In genomic region chr15:70556804-70557203, GRCh38 we compare ENCODE assay signal across 17 cellular contexts.
DNase-seq lines count a peak whose midpoint lies in the region; ATAC-seq and TF ChIP-seq lines count a peak whose summit lies in the region.
"Had no signal": no experiment of that assay in that cellular context is flagged by ENCODE, and none has a peak within 500 bp of the region (broad histone marks: within the 10 kb centered on the region; RNA-seq: fewer than 3 reads in every experiment).

No MANE protein-coding gene starts in this region.

- H3K79me2 ChIP-seq in GM23338 (replicated peaks; ENCODE audit: insufficient read depth): no peaks in the 10 kb centered on the region

- H2BK5ac ChIP-seq in neuronal stem cell (ENCODE audit: low read length): no peak overlapping the region

- H3K36me3 Mint-ChIP-seq in CD8-positive, alpha-beta T cell: no peaks in the 10 kb centered on the region
- H3K36me3 Mint-ChIP-seq in GM23338 (ENCODE audit: low read depth) (no peaks in the 10 kb centered on the region), T-helper 17 cell (ENCODE audit: low read depth) (no peaks in the 10 kb centered on the region)
- H3K36me3 Mint-ChIP-seq: CD4-positive, alpha-beta memory T cell; IgD-negative memory B cell had no signal

- no peaks in the 10 kb centered on the region for H3K27me3 ChIP-seq in CD8-positive, alpha-beta T cell (ENCODE audit: insufficient read depth, low read length)
- H3K27me3 ChIP-seq in GM23338 (ENCODE audit: insufficient read depth): no peaks in the 10 kb centered on the region
- H3K27me3 ChIP-seq in neuronal stem cell (ENCODE audit: control insufficient read depth in 3 of 3, insufficient read depth in 3 of 3, low read depth in 1 of 3, low read length in 3 of 3): peaks cover 0 to 7% (median 0%) of the 10 kb centered on the region in 3 experiments

- TF ChIP-seq CTCF in CD8-positive, alpha-beta T cell (IDR thresholded peaks at IDR 0.05): no peak
- no peak for TF ChIP-seq CTCF in GM23338 (conservative IDR thresholded peaks at IDR 0.05; ENCODE audit: low read depth in 2 of 2)

- H3K4me1 ChIP-seq in CD8-positive, alpha-beta T cell (ENCODE audit: insufficient read depth, low read length): peaks cover 67% of the 10 kb centered on the region
- H3K4me1 ChIP-seq in GM23338 (ENCODE audit: insufficient read depth): no peaks in the 10 kb centered on the region
- H3K4me1 ChIP-seq in neuronal stem cell (ENCODE audit: control insufficient read depth in 2 of 2, insufficient read depth in 1 of 2, low read depth in 1 of 2, low read length in 2 of 2): peaks cover 0 to 14% of the 10 kb centered on the region in 2 donors
- H3K4me1 ChIP-seq: Caco-2 had no signal

- H3K4me1 Mint-ChIP-seq in CD8-positive, alpha-beta T cell (ENCODE audit: low read depth): peaks cover 3% of the 10 kb centered on the region
- H3K4me1 Mint-ChIP-seq in GM23338 (no peaks in the 10 kb centered on the region), T-helper 17 cell (peaks cover 14% of the 10 kb centered on the region)

- no peaks in the 10 kb centered on the region for H4K20me1 ChIP-seq in GM23338 (replicated peaks; ENCODE audit: insufficient read depth)

- no peak overlapping the region for H4K91ac ChIP-seq in neuronal stem cell (ENCODE audit: low read depth, low read length, poor library complexity)

- no peaks in the 10 kb centered on the region for H3F3A ChIP-seq in GM23338 (replicated peaks; ENCODE audit: low read depth)

- no peak overlapping the region for H3K27ac Mint-ChIP-seq in CD8-positive, alpha-beta T cell
- no peak overlapping the region for H3K27ac Mint-ChIP-seq in GM23338
- H3K27ac Mint-ChIP-seq in T-helper 17 cell: no peak overlapping the region
- H3K27ac Mint-ChIP-seq: B cell; CD4-positive, alpha-beta memory T cell; HFFc6; IgD-negative memory B cell had no signal

- no peak overlapping the region for H3K18ac ChIP-seq in neuronal stem cell (ENCODE audit: low read length)

- no peaks in the 10 kb centered on the region for H3K27me3 Mint-ChIP-seq in CD8-positive, alpha-beta T cell (ENCODE audit: low read depth)
- H3K27me3 Mint-ChIP-seq in GM23338 (ENCODE audit: insufficient read depth, low read depth, poor library complexity) (no peaks in the 10 kb centered on the region), T-helper 17 cell (no peaks in the 10 kb centered on the region)
- H3K27me3 Mint-ChIP-seq: CD4-positive, alpha-beta memory T cell; IgD-negative memory B cell had no signal

- H3K23ac ChIP-seq in neuronal stem cell (ENCODE audit: low read depth, low read length, poor library complexity): no peak overlapping the region

- intact Hi-C loops in CD8-positive, alpha-beta T cell (cut with DNase I, micrococcal nuclease): loop anchor here in 1 of 2 experiments (5.0 kb wide), 1 partner anchor 45 kb away; no protein-coding TSS in a partner anchor

- no peak overlapping the region for H2BK15ac ChIP-seq in neuronal stem cell (ENCODE audit: low read length)

- H3K14ac ChIP-seq in neuronal stem cell (ENCODE audit: low read length): no peak overlapping the region

- no peak overlapping the region for H3K4me3 Mint-ChIP-seq in CD8-positive, alpha-beta T cell
- no peak overlapping the region for H3K4me3 Mint-ChIP-seq in GM23338
- H3K4me3 Mint-ChIP-seq in T-helper 17 cell: no peak overlapping the region
- H3K4me3 Mint-ChIP-seq: B cell; CD4-positive, alpha-beta memory T cell; HFFc6; IgD-negative memory B cell had no signal

- no peak overlapping the region for H3K9ac ChIP-seq in neuronal stem cell (ENCODE audit: low read depth, low read length, poor library complexity)

- no peak overlapping the region for H4K8ac ChIP-seq in neuronal stem cell (ENCODE audit: low read depth, low read length)

- H3K4me2 ChIP-seq in GM23338: no peak overlapping the region
- H3K4me2 ChIP-seq in neuronal stem cell (ENCODE audit: insufficient read depth, low read length, poor library complexity, severe bottlenecking): no peak overlapping the region

- peak; percentile 27 for ATAC-seq in CD8-positive, alpha-beta T cell
- no peak for ATAC-seq in GM23338
- ATAC-seq in T-helper 17 cell: peak; percentile 26
- ATAC-seq: GM12878 had no signal

- no peak overlapping the region for H3K4me3 ChIP-seq in CD8-positive, alpha-beta T cell (ENCODE audit: low read depth, low read length)
- H3K4me3 ChIP-seq in GM23338: no peak overlapping the region
- H3K4me3 ChIP-seq in neuronal stem cell (ENCODE audit: low read length in 2 of 2): no peak overlapping the region
- H3K4me3 ChIP-seq: GM12878 had no signal

- DNase-seq in CD8-positive, alpha-beta T cell: peak in 3 of 7 experiments; percentile 39 to 48 (median 47)
- DNase-seq in GM23338 (ENCODE audit: low spot score): no peak
- DNase-seq in T-helper 17 cell: no peak
- DNase-seq in neuronal stem cell (ENCODE audit: low spot score): no peak
- DNase-seq in NCI-H1417 treated with DMSO at 0.1 percent for 48 hours (lab: John Stamatoyannopoulos, UW): no peak
- DNase-seq in substantia nigra (lab: John Stamatoyannopoulos, UW): no peak
- no peak for DNase-seq in activated CD4-positive, alpha-beta T cell treated with anti-CD3 and anti-CD28 coated beads for 1 hour
- DNase-seq: C1 segment of cervical spinal cord; Caco-2; CD4-positive, alpha-beta memory T cell; DMS79; GOT3; HCEC 1CT; HFFc6 had no signal

- no peak overlapping the region for H2BK12ac ChIP-seq in neuronal stem cell (ENCODE audit: low read length)

- CTCF ChIA-PET in CD8-positive, alpha-beta T cell (lab: Charles Lee): interaction anchor here (0.9 to 1.3 kb wide), 5 partner anchors 21 to 166 kb away, joined by 3 to 6 read pairs (median 3); no protein-coding TSS in a partner anchor

- WGBS in neuronal stem cell (ENCODE audit: extremely low coverage in 2 of 2, insufficient read length in 2 of 2, insufficient replicate concordance in 1 of 2), 2 donors: no CpG with 5 or more reads among the region's 7 CpGs

- no peaks in the 10 kb centered on the region for H3K9me2 ChIP-seq in GM23338 (ENCODE audit: insufficient read depth)

- H2AFZ ChIP-seq in GM23338 (peak overlapping the region; percentile 14; the same call in 1 of the 2 replicates), neuronal stem cell (ENCODE audit: low read length) (peak overlapping the region; percentile 55)

- no peak overlapping the region for H2AK5ac ChIP-seq in neuronal stem cell (ENCODE audit: low read depth, low read length)

- no peaks in the 10 kb centered on the region for H3K9me3 Mint-ChIP-seq in CD8-positive, alpha-beta T cell
- no peaks in the 10 kb centered on the region for H3K9me3 Mint-ChIP-seq in GM23338
- H3K9me3 Mint-ChIP-seq: HFFc6 had no signal

- no peak overlapping the region for H3K4ac ChIP-seq in neuronal stem cell (ENCODE audit: low read length)

- H3K36me3 ChIP-seq in CD8-positive, alpha-beta T cell (ENCODE audit: insufficient read depth, low read length): no peaks in the 10 kb centered on the region
- H3K36me3 ChIP-seq in GM23338 (ENCODE audit: insufficient read depth): no peaks in the 10 kb centered on the region
- peaks cover 0 to 3% of the 10 kb centered on the region in 2 donors for H3K36me3 ChIP-seq in neuronal stem cell (replicated peaks in 1 of 2; ENCODE audit: control insufficient read depth in 2 of 2, insufficient read depth in 2 of 2, low read length in 2 of 2)

- H2BK120ac ChIP-seq in neuronal stem cell (ENCODE audit: low read depth, low read length): no peak overlapping the region

- peaks cover 4% of the 10 kb centered on the region for H3K79me1 ChIP-seq in neuronal stem cell (ENCODE audit: low read depth, low read length)

- POLR2A ChIA-PET in CD8-positive, alpha-beta T cell (lab: Charles Lee): interaction anchor here (1.5 to 2.1 kb wide), 3 partner anchors 22 to 29 kb away, joined by 5 to 8 read pairs (median 7); no protein-coding TSS in a partner anchor

- H3K27ac ChIP-seq in CD8-positive, alpha-beta T cell (ENCODE audit: low read depth, low read length): peak overlapping the region; percentile 21
- H3K27ac ChIP-seq in GM23338 (ENCODE audit: low read depth): no peak overlapping the region
- H3K27ac ChIP-seq in neuronal stem cell (replicated peaks; ENCODE audit: low read length): no peak overlapping the region
- H3K27ac ChIP-seq in substantia nigra (ENCODE audit: low read depth, low read length, poor library complexity, severe bottlenecking): no peak overlapping the region

- no peaks in the 10 kb centered on the region for H3K9me3 ChIP-seq in CD8-positive, alpha-beta T cell (ENCODE audit: low read length)
- no peaks in the 10 kb centered on the region for H3K9me3 ChIP-seq in T-helper 17 cell (ENCODE audit: control insufficient read depth, low read length, poor library complexity, severe bottlenecking)
- H3K9me3 ChIP-seq in neuronal stem cell (replicated peaks in 1 of 2; ENCODE audit: control insufficient read depth in 2 of 2, insufficient read depth in 1 of 2, low read depth in 1 of 2, low read length in 2 of 2): peaks cover 0 to 5% of the 10 kb centered on the region in 2 donors
- H3K9me3 ChIP-seq: Caco-2 had no signal
